21 cellular contexts compared by ENCODE assay signal in the genomic region with DNA sequence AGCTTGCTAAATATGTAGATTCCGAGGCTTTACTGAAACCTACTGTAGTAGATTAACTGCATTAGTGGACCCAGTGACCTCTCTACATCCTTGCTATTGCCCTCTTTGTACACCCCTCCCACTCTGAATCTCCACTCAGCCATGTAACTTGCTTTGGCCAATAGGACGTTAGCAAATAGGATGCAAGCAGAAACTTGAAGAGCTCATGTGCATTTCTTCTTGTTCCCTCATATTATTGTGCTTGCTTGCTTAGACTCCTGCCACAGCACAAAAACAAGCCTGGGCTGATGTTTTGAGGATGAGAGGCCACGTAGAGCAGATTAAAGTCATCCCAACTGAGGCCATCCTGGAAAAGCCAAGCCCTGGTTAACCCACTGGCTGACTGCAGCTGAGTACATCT.
DNase-seq lines count a peak whose midpoint lies in the region; ATAC-seq, FAIRE-seq and TF ChIP-seq lines count a peak whose summit lies in the region.
"Had no signal": no experiment of that assay in that cellular context is flagged by ENCODE, and none has a peak within 500 bp of the region (broad histone marks: within the 10 kb centered on the region; RNA-seq: fewer than 3 reads in every experiment).

No MANE protein-coding gene starts in this region.

- WGBS in GM23248 (ENCODE audit: low coverage in 1 of 2, low lambda C conversion rate in 2 of 2, missing lambda C conversion rate in 2 of 2), 2 experiments: 19 to 21% methylated on average over 3 of the region's 3 CpGs

- DNase-seq in bronchial epithelial cell (ENCODE audit: low read depth) (peak; percentile 86), epithelial cell of prostate (ENCODE audit: low read depth, low spot score) (peak; percentile 36), foreskin keratinocyte (peak; percentile 53 to 65), GM23248 (no peak), dorsolateral prefrontal cortex (no peak)
- DNase-seq in natural killer cell treated with Interleukin-12 subunit alpha and Interleukin-12 subunit beta and Interleukin-15 and Interleukin-18, amount 100 ng/mL, for 72 hours (ENCODE audit: low spot score): no peak
- DNase-seq: AML-193; Caco-2; Calu3; CD4-positive, alpha-beta T cell; CD8-positive, alpha-beta T cell; DMS79 treated with DMSO at 0.1 percent for 48 hours; GF-D8 had no signal

- H4K20me1 ChIP-seq in GM23248 (ENCODE audit: insufficient read depth): no peaks in the 10 kb centered on the region
- H4K20me1 ChIP-seq: BLaER1 treated with 17β-estradiol and CSF1 and Interleukin-3, amounts not matched to agents 10 nM and 100 nM had no signal

- intact Hi-C loops in dorsolateral prefrontal cortex (cut with DNase I): no loop called here

- no peak for TF ChIP-seq CTCF in bronchial epithelial cell (IDR thresholded peaks at IDR 0.05; ENCODE audit: insufficient read depth, low read length, severe bottlenecking)
- no peak for TF ChIP-seq CTCF in foreskin keratinocyte (conservative IDR thresholded peaks at IDR 0.05)
- TF ChIP-seq CTCF in dorsolateral prefrontal cortex (IDR thresholded peaks at IDR 0.05 in 54 of 56, conservative IDR thresholded peaks at IDR 0.05 in 2 of 56; ENCODE audit: low read depth in 1 of 56, partially characterized antibody in 56 of 56): no peak

- no peaks in the 10 kb centered on the region for H3K27me3 ChIP-seq in bronchial epithelial cell (ENCODE audit: control insufficient read depth, insufficient read depth, low read length)
- no peaks in the 10 kb centered on the region for H3K27me3 ChIP-seq in foreskin keratinocyte
- H3K27me3 ChIP-seq in GM23248 (replicated peaks; ENCODE audit: insufficient read depth): no peaks in the 10 kb centered on the region
- H3K27me3 ChIP-seq in dorsolateral prefrontal cortex: peaks cover 0 to 54% (median 8%) of the 10 kb centered on the region in 45 donors

- H3K27ac ChIP-seq in epithelial cell of prostate (peak overlapping the region; percentile 51), foreskin keratinocyte (no peak overlapping the region), GM23248 (no peak overlapping the region), dorsolateral prefrontal cortex (no peak overlapping the region)
- H3K27ac ChIP-seq: 22Rv1; A549; BLaER1 treated with 17β-estradiol and CSF1 and Interleukin-3, amounts not matched to agents 10 nM and 100 nM; C4-2B had no signal

- H3K27me3 Mint-ChIP-seq in natural killer cell treated with Interleukin-12 subunit alpha and Interleukin-12 subunit beta and Interleukin-15 and Interleukin-18, amount 100 ng/mL, for 72 hours: peaks cover 12 to 18% of the 10 kb centered on the region in 2 donors
- H3K27me3 Mint-ChIP-seq: B cell; CD4-positive, alpha-beta T cell had no signal

- no peaks in the 10 kb centered on the region for H3K9me3 Mint-ChIP-seq in natural killer cell treated with Interleukin-12 subunit alpha and Interleukin-12 subunit beta and Interleukin-15 and Interleukin-18, amount 100 ng/mL, for 72 hours
- H3K9me3 Mint-ChIP-seq: CD4-positive, alpha-beta T cell; CD8-positive, alpha-beta T cell had no signal

- H3K9me2 ChIP-seq in GM23248 (ENCODE audit: insufficient read depth): no peaks in the 10 kb centered on the region

- H3K9ac ChIP-seq in GM23248: no peak overlapping the region
- H3K9ac ChIP-seq: BLaER1 treated with 17β-estradiol and CSF1 and Interleukin-3, amounts not matched to agents 10 nM and 100 nM had no signal

- no peak overlapping the region for H3K4me3 ChIP-seq in bronchial epithelial cell (ENCODE audit: low read depth, low read length)
- H3K4me3 ChIP-seq in GM23248: no peak overlapping the region
- H3K4me3 ChIP-seq in dorsolateral prefrontal cortex: no peak overlapping the region
- H3K4me3 ChIP-seq: A549; BLaER1 treated with 17β-estradiol and CSF1 and Interleukin-3, amounts not matched to agents 10 nM and 100 nM had no signal

- no peaks in the 10 kb centered on the region for H3F3A ChIP-seq in GM23248 (ENCODE audit: insufficient read depth)

- H2AFZ ChIP-seq in GM23248: no peak overlapping the region

- ATAC-seq in foreskin keratinocyte: no peak
- ATAC-seq in natural killer cell treated with Interleukin-12 subunit alpha and Interleukin-12 subunit beta and Interleukin-15 and Interleukin-18, amount 100 ng/mL, for 72 hours: no peak
- ATAC-seq: A549; CD8-positive, alpha-beta T cell had no signal

- H3K4me1 Mint-ChIP-seq in natural killer cell treated with Interleukin-12 subunit alpha and Interleukin-12 subunit beta and Interleukin-15 and Interleukin-18, amount 100 ng/mL, for 72 hours (ENCODE audit: low read depth in 2 of 2): no peaks in the 10 kb centered on the region
- H3K4me1 Mint-ChIP-seq: B cell had no signal

- peak; percentile 43 for FAIRE-seq in bronchial epithelial cell (lab: Jason Lieb, UNC)
- FAIRE-seq: D721Med, G401.6, GM12891 had no signal

- H3K27ac Mint-ChIP-seq in natural killer cell treated with Interleukin-12 subunit alpha and Interleukin-12 subunit beta and Interleukin-15 and Interleukin-18, amount 100 ng/mL, for 72 hours: no peak overlapping the region
- H3K27ac Mint-ChIP-seq: B cell; CD4-positive, alpha-beta T cell; CD8-positive, alpha-beta T cell had no signal

- no peaks in the 10 kb centered on the region for H3K36me3 Mint-ChIP-seq in natural killer cell treated with Interleukin-12 subunit alpha and Interleukin-12 subunit beta and Interleukin-15 and Interleukin-18, amount 100 ng/mL, for 72 hours
- H3K36me3 Mint-ChIP-seq: CD8-positive, alpha-beta T cell had no signal

- no peaks in the 10 kb centered on the region for H3K9me3 ChIP-seq in GM23248 (ENCODE audit: low read depth)
- H3K9me3 ChIP-seq: A549; BLaER1 treated with 17β-estradiol and CSF1 and Interleukin-3, amounts not matched to agents 10 nM and 100 nM; Caco-2 had no signal

- no peaks in the 10 kb centered on the region for H3K36me3 ChIP-seq in bronchial epithelial cell (ENCODE audit: control insufficient read depth, insufficient read depth, low read length)
- H3K36me3 ChIP-seq in GM23248 (ENCODE audit: low read depth): no peaks in the 10 kb centered on the region
- H3K36me3 ChIP-seq: BLaER1 treated with 17β-estradiol and CSF1 and Interleukin-3, amounts not matched to agents 10 nM and 100 nM had no signal

- no peak overlapping the region for H3K4me3 Mint-ChIP-seq in natural killer cell treated with Interleukin-12 subunit alpha and Interleukin-12 subunit beta and Interleukin-15 and Interleukin-18, amount 100 ng/mL, for 72 hours
- H3K4me3 Mint-ChIP-seq: B cell; CD4-positive, alpha-beta T cell; CD8-positive, alpha-beta T cell had no signal

- in situ Hi-C loops in GM23248 (cut with MboI): no loop called here

- H3K4me2 ChIP-seq in GM23248 (ENCODE audit: unreplicated experiment): no peak overlapping the region
- H3K4me2 ChIP-seq: A549; BLaER1 treated with 17β-estradiol and CSF1 and Interleukin-3, amounts not matched to agents 10 nM and 100 nM had no signal

- H3K4me1 ChIP-seq in foreskin keratinocyte: no peaks in the 10 kb centered on the region
- no peaks in the 10 kb centered on the region for H3K4me1 ChIP-seq in GM23248 (ENCODE audit: insufficient read depth)
- H3K4me1 ChIP-seq: A549, Caco-2 had no signal

- H3K79me2 ChIP-seq in GM23248 (ENCODE audit: insufficient read depth): no peaks in the 10 kb centered on the region

Comparison
In these comparisons a context has a peak if more than half of its experiments do, and no peak if none do; other contexts are left out.
1. DNase-seq: peak in bronchial epithelial cell (single experiment), epithelial cell of prostate (single experiment) and foreskin keratinocyte (2 of 2); none in GM23248 (single experiment), dorsolateral prefrontal cortex (0 of 10) and natural killer cell treated with Interleukin-12 subunit alpha and Interleukin-12 subunit beta and Interleukin-15 and Interleukin-18, amount 100 ng/mL, for 72 hours (single experiment).